Comparison of ENCODE assay signal across 11 cellular contexts in the genomic region with DNA sequence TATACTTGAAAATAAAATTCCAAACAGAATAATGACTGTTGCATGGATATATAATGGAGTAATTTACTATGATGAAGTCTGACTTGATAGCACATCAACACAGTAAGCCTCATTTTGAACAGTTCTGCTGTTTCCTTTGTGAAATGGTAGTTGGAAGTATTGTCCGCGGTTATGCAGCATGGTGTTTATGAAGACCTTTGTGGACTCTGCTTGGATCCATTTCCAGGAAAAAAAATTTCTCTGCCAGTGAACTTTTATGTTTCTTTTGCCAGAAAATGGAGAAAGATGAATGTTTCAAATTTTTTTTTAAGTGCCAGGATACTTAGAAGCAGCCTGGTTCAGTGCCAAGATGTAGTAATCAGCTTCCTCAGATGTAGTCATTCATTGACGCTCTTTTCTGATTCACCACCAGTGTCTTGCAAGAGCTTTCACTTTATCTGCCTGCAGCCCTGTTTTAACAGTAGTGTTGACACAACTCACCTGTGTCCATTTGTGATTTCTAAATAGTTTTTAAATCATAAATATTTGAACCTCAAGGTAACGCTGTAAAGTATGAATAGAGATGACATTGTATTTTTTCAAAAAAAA.
DNase-seq lines count a peak whose midpoint lies in the region; ATAC-seq and TF ChIP-seq lines count a peak whose summit lies in the region.
"Had no signal": no experiment of that assay in that cellular context is flagged by ENCODE, and none has a peak within 500 bp of the region (broad histone marks: within the 10 kb centered on the region; RNA-seq: fewer than 3 reads in every experiment).

No MANE protein-coding gene starts in this region.

- no peaks in the 10 kb centered on the region for H4K20me1 ChIP-seq in hepatocyte (ENCODE audit: insufficient read depth, poor library complexity, severe bottlenecking)

- no peak overlapping the region for H2BK120ac ChIP-seq in neuronal stem cell (ENCODE audit: low read depth, low read length)

- no peak overlapping the region for H2BK5ac ChIP-seq in neuronal stem cell (ENCODE audit: low read length)

- peak overlapping the region; percentile 23 for H3K4me3 ChIP-seq in adipocyte (ENCODE audit: low read length)
- no peak overlapping the region for H3K4me3 ChIP-seq in hepatocyte
- no peak overlapping the region for H3K4me3 ChIP-seq in uterus
- H3K4me3 ChIP-seq in neuronal stem cell (ENCODE audit: low read length in 2 of 2) = no peak overlapping the region
- H3K4me3 ChIP-seq: K562 had no signal

- no peak overlapping the region for H2BK15ac ChIP-seq in neuronal stem cell (ENCODE audit: low read length)

- 62% methylated on average over 4 of the region's 4 CpGs for WGBS in hepatocyte (ENCODE audit: low lambda C conversion rate, missing lambda C conversion rate)
- no CpG with 5 or more reads among the region's 4 CpGs for WGBS in neuronal stem cell (ENCODE audit: extremely low coverage in 2 of 2, insufficient read length in 2 of 2, insufficient replicate concordance in 1 of 2), 2 donors

- no peak overlapping the region for H4K91ac ChIP-seq in neuronal stem cell (ENCODE audit: low read depth, low read length, poor library complexity)

- H4K8ac ChIP-seq in neuronal stem cell (ENCODE audit: low read depth, low read length) = no peak overlapping the region

- ATAC-seq in stimulated activated naive CD8-positive, alpha-beta T cell treated with anti-CD3 and anti-CD28 coated beads, Interleukin-15, amount 100 ng/mL, for 72 hours = peak; percentile 56
- ATAC-seq in stimulated activated naive CD8-positive, alpha-beta T cell treated with anti-CD3 and anti-CD28 coated beads, Interleukin-15, Interleukin-2, amounts not matched to agents 100 U/mL and 50 U/mL, for 24 hours = no peak
- no peak for ATAC-seq in HG03097 (IDR thresholded peaks at IDR 0.05; ENCODE audit: low FRiP score, unreplicated experiment)
- ATAC-seq: K562 had no signal

- H3K27ac Mint-ChIP-seq in stimulated activated naive CD8-positive, alpha-beta T cell treated with anti-CD3 and anti-CD28 coated beads, Interleukin-15, amount 100 ng/mL, for 72 hours = no peak overlapping the region
- H3K27ac Mint-ChIP-seq: nephron progenitor cell had no signal

- no peak overlapping the region for H3K18ac ChIP-seq in neuronal stem cell (ENCODE audit: low read length)

- H2AFZ ChIP-seq in hepatocyte (no peak overlapping the region), neuronal stem cell (ENCODE audit: low read length) (no peak overlapping the region)

- no peaks in the 10 kb centered on the region for H3K79me2 ChIP-seq in hepatocyte

- H3K4me2 ChIP-seq in hepatocyte (peak overlapping the region; percentile 36), neuronal stem cell (ENCODE audit: insufficient read depth, low read length, poor library complexity, severe bottlenecking) (no peak overlapping the region)

- H3K14ac ChIP-seq in neuronal stem cell (ENCODE audit: low read length) = no peak overlapping the region

- intact Hi-C loops in uterus (cut with DNase I; ENCODE audit: low total_unique reads) = no loop called here

- TF ChIP-seq CTCF in hepatocyte (IDR thresholded peaks at IDR 0.05; ENCODE audit: poor library complexity) (no peak), uterus (IDR thresholded peaks at IDR 0.05) (no peak)

- peak overlapping the region; percentile 23 for H3K27ac ChIP-seq in hepatocyte
- no peak overlapping the region for H3K27ac ChIP-seq in uterus
- H3K27ac ChIP-seq in neuronal stem cell (replicated peaks; ENCODE audit: low read length) = no peak overlapping the region

- H3K27me3 ChIP-seq in adipocyte (replicated peaks; ENCODE audit: control insufficient read depth, insufficient read depth, low read length) (no peaks in the 10 kb centered on the region), hepatocyte (no peaks in the 10 kb centered on the region), uterus (no peaks in the 10 kb centered on the region), neuronal stem cell (ENCODE audit: control insufficient read depth in 3 of 3, insufficient read depth in 3 of 3, low read depth in 1 of 3, low read length in 3 of 3) (no peaks in the 10 kb centered on the region)

- H3K27me3 Mint-ChIP-seq in stimulated activated naive CD8-positive, alpha-beta T cell treated with anti-CD3 and anti-CD28 coated beads, Interleukin-15, amount 100 ng/mL, for 72 hours = no peaks in the 10 kb centered on the region

- H2BK12ac ChIP-seq in neuronal stem cell (ENCODE audit: low read length) = no peak overlapping the region

- H3K4me1 Mint-ChIP-seq in stimulated activated naive CD8-positive, alpha-beta T cell treated with anti-CD3 and anti-CD28 coated beads, Interleukin-15, amount 100 ng/mL, for 72 hours = peaks cover 11% of the 10 kb centered on the region

- no peak for DNase-seq in stimulated activated naive CD8-positive, alpha-beta T cell treated with anti-CD3 and anti-CD28 coated beads, Interleukin-15, amount 100 ng/mL, for 72 hours
- no peak for DNase-seq in stimulated activated naive CD8-positive, alpha-beta T cell treated with anti-CD3 and anti-CD28 coated beads, Interleukin-15, Interleukin-2, amounts not matched to agents 100 U/mL and 50 U/mL, for 24 hours
- DNase-seq in adipocyte (ENCODE audit: low read depth) (peak; percentile 60), hepatocyte (ENCODE audit: low spot score) (peak; percentile 81), NCI-H774 (lab: John Stamatoyannopoulos, UW) (no peak), uterus (no peak), neuronal stem cell (ENCODE audit: low spot score) (no peak)
- DNase-seq: activated T-cell treated with anti-CD3 and anti-CD28 coated beads, Interleukin-2, amount 50 U/mL, for 1 hour had no signal

- no peak for TF ChIP-seq POLR2A in uterus (IDR thresholded peaks at IDR 0.05)

- H3K9me3 ChIP-seq in adipocyte (ENCODE audit: control insufficient read depth, low read length) (no peaks in the 10 kb centered on the region), hepatocyte (ENCODE audit: low read depth) (no peaks in the 10 kb centered on the region), uterus (no peaks in the 10 kb centered on the region), neuronal stem cell (replicated peaks in 1 of 2; ENCODE audit: control insufficient read depth in 2 of 2, insufficient read depth in 1 of 2, low read depth in 1 of 2, low read length in 2 of 2) (peaks cover 0 to 7% of the 10 kb centered on the region in 2 donors)

- no peak overlapping the region for H3K4ac ChIP-seq in neuronal stem cell (ENCODE audit: low read length)

- peaks cover 6 to 8% of the 10 kb centered on the region in 2 donors for H3K9me3 Mint-ChIP-seq in stimulated activated naive CD8-positive, alpha-beta T cell treated with anti-CD3 and anti-CD28 coated beads, Interleukin-15, amount 100 ng/mL, for 72 hours

- peaks cover 10% of the 10 kb centered on the region for H3K4me1 ChIP-seq in adipocyte (ENCODE audit: control insufficient read depth, insufficient read depth, low read length)
- H3K4me1 ChIP-seq in hepatocyte (ENCODE audit: insufficient read depth) = peaks cover 18% of the 10 kb centered on the region
- no peaks in the 10 kb centered on the region for H3K4me1 ChIP-seq in uterus
- H3K4me1 ChIP-seq in neuronal stem cell (ENCODE audit: control insufficient read depth in 2 of 2, insufficient read depth in 1 of 2, low read depth in 1 of 2, low read length in 2 of 2) = no peaks in the 10 kb centered on the region

- no peak overlapping the region for H3K4me3 Mint-ChIP-seq in stimulated activated naive CD8-positive, alpha-beta T cell treated with anti-CD3 and anti-CD28 coated beads, Interleukin-15, amount 100 ng/mL, for 72 hours
- H3K4me3 Mint-ChIP-seq: nephron progenitor cell had no signal

- H3K36me3 ChIP-seq in adipocyte (ENCODE audit: control insufficient read depth, insufficient read depth, low read length, severe bottlenecking) (no peaks in the 10 kb centered on the region), hepatocyte (replicated peaks; ENCODE audit: insufficient read depth, low read depth) (no peaks in the 10 kb centered on the region), uterus (no peaks in the 10 kb centered on the region), neuronal stem cell (replicated peaks in 1 of 2; ENCODE audit: control insufficient read depth in 2 of 2, insufficient read depth in 2 of 2, low read length in 2 of 2) (no peaks in the 10 kb centered on the region)

- no peaks in the 10 kb centered on the region for H3K79me1 ChIP-seq in neuronal stem cell (ENCODE audit: low read depth, low read length)

- no peak overlapping the region for H3K23ac ChIP-seq in neuronal stem cell (ENCODE audit: low read depth, low read length, poor library complexity)

- H3K9ac ChIP-seq in adipocyte (ENCODE audit: low read length) (no peak overlapping the region), neuronal stem cell (ENCODE audit: low read depth, low read length, poor library complexity) (no peak overlapping the region)

- no peaks in the 10 kb centered on the region for H3K9me2 ChIP-seq in hepatocyte (replicated peaks; ENCODE audit: insufficient read depth)

- no peak overlapping the region for H2AK5ac ChIP-seq in neuronal stem cell (ENCODE audit: low read depth, low read length)

Comparison
In these comparisons a context has a peak if more than half of its experiments do, and no peak if none do; other contexts are left out.
1. DNase-seq: peak in adipocyte (single experiment) and hepatocyte (single experiment); none in stimulated activated naive CD8-positive, alpha-beta T cell treated with anti-CD3 and anti-CD28 coated beads, Interleukin-15, amount 100 ng/mL, for 72 hours (0 of 2), stimulated activated naive CD8-positive, alpha-beta T cell treated with anti-CD3 and anti-CD28 coated beads, Interleukin-15, Interleukin-2, amounts not matched to agents 100 U/mL and 50 U/mL, for 24 hours (single experiment), NCI-H774 (single experiment), uterus (0 of 2) and neuronal stem cell (single experiment).